In the genomic region with DNA sequence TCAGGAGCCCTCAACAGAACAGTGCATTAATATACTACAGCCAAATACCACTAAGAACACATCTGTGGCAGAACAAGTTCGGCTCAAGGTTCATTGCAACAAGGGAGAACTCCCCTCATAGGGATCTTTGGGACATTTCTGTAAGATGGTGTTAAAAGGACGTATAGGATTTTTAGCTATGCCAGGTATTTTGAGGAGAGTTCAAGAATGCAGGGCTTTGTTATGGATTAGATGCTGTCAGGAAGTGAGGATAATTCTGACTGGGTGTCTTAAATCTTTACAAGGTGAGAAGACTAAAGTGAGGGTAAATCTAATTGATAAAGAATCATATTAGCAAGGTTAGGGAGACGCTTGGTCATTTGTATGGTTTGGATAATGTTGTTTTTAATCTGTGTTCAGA, we compare ENCODE assay signal across 15 cellular contexts.
DNase-seq lines count a peak whose midpoint lies in the region; ATAC-seq and TF ChIP-seq lines count a peak whose summit lies in the region.
"Had no signal": no experiment of that assay in that cellular context is flagged by ENCODE, and none has a peak within 500 bp of the region (broad histone marks: within the 10 kb centered on the region; RNA-seq: fewer than 3 reads in every experiment).

No MANE protein-coding gene starts in this region.

- H3K27ac Mint-ChIP-seq in activated CD8-positive, alpha-beta T cell treated with anti-CD3 and anti-CD28 coated beads for 36 hours: peak overlapping the region; percentile 26
- no peak overlapping the region for H3K27ac Mint-ChIP-seq in activated CD8-positive, alpha-beta T cell treated with anti-CD3 and anti-CD28 coated beads, Interleukin-2, amount 10 ng/mL, durations not matched to agents 7 days and 5 days
- peak overlapping the region; percentile 68 for H3K27ac Mint-ChIP-seq in activated T-helper 1 cell treated with anti-CD3 and anti-CD28 coated beads, Interleukin-12 subunit alpha, Interleukin-12 subunit beta, Interleukin-2, Interleukin-4 antibody, amounts not matched to agents 30 ng/mL and 10 ng/mL and 1 ng/mL, durations not matched to agents 14 hours and 24 hours and 36 hours
- H3K27ac Mint-ChIP-seq: CD4-positive, CD25-positive, alpha-beta regulatory T cell had no signal

- H3K9me3 ChIP-seq in prostate gland: no peaks in the 10 kb centered on the region

- no peaks in the 10 kb centered on the region for H3K27me3 Mint-ChIP-seq in activated CD8-positive, alpha-beta T cell treated with anti-CD3 and anti-CD28 coated beads for 36 hours
- H3K27me3 Mint-ChIP-seq in activated CD8-positive, alpha-beta T cell treated with anti-CD3 and anti-CD28 coated beads, Interleukin-2, amount 10 ng/mL, durations not matched to agents 7 days and 5 days (ENCODE audit: low read depth): no peaks in the 10 kb centered on the region
- no peaks in the 10 kb centered on the region for H3K27me3 Mint-ChIP-seq in activated T-helper 1 cell treated with anti-CD3 and anti-CD28 coated beads, Interleukin-12 subunit alpha, Interleukin-12 subunit beta, Interleukin-2, Interleukin-4 antibody, amounts not matched to agents 30 ng/mL and 10 ng/mL and 1 ng/mL, durations not matched to agents 14 hours and 24 hours and 36 hours (ENCODE audit: insufficient read depth)

- H3K4me1 ChIP-seq in prostate gland (replicated peaks): no peaks in the 10 kb centered on the region

- no peaks in the 10 kb centered on the region for H3K9me3 Mint-ChIP-seq in activated CD8-positive, alpha-beta T cell treated with anti-CD3 and anti-CD28 coated beads for 36 hours
- peaks cover 17% of the 10 kb centered on the region for H3K9me3 Mint-ChIP-seq in activated CD8-positive, alpha-beta T cell treated with anti-CD3 and anti-CD28 coated beads, Interleukin-2, amount 10 ng/mL, durations not matched to agents 7 days and 5 days (ENCODE audit: insufficient read depth)
- peaks cover 24% of the 10 kb centered on the region for H3K9me3 Mint-ChIP-seq in activated T-helper 1 cell treated with anti-CD3 and anti-CD28 coated beads, Interleukin-12 subunit alpha, Interleukin-12 subunit beta, Interleukin-2, Interleukin-4 antibody, amounts not matched to agents 30 ng/mL and 10 ng/mL and 1 ng/mL, durations not matched to agents 14 hours and 24 hours and 36 hours
- H3K9me3 Mint-ChIP-seq: CD4-positive, CD25-positive, alpha-beta regulatory T cell had no signal

- no peak for TF ChIP-seq CTCF in activated CD8-positive, alpha-beta T cell treated with anti-CD3 and anti-CD28 coated beads for 36 hours (IDR thresholded peaks at IDR 0.05)
- TF ChIP-seq CTCF in prostate gland (IDR thresholded peaks at IDR 0.05): no peak

- CTCF ChIA-PET in activated CD8-positive, alpha-beta T cell treated with anti-CD3 and anti-CD28 coated beads for 36 hours (lab: Charles Lee): interaction anchor here (1.4 to 1.7 kb wide), 2 partner anchors 13 to 45 kb away, joined by 4 to 7 read pairs; no protein-coding TSS in a partner anchor
- CTCF ChIA-PET in activated CD8-positive, alpha-beta T cell treated with anti-CD3 and anti-CD28 coated beads, Interleukin-2, amount 10 ng/mL, durations not matched to agents 7 days and 5 days (lab: Charles Lee): interaction anchor here (0.7 to 4.0 kb wide), 2 partner anchors 13 to 43 kb away, joined by 3 to 19 read pairs; no protein-coding TSS in a partner anchor

- no peak for ATAC-seq in activated CD8-positive, alpha-beta T cell treated with anti-CD3 and anti-CD28 coated beads for 36 hours
- no peak for ATAC-seq in activated CD8-positive, alpha-beta T cell treated with anti-CD3 and anti-CD28 coated beads, Interleukin-2, amount 10 ng/mL, durations not matched to agents 7 days and 5 days
- ATAC-seq in GM19463 (IDR thresholded peaks at IDR 0.05; ENCODE audit: unreplicated experiment): no peak
- ATAC-seq in GM21390 (IDR thresholded peaks at IDR 0.05; ENCODE audit: unreplicated experiment): no peak
- ATAC-seq: GM12878 had no signal

- POLR2A ChIA-PET in activated CD8-positive, alpha-beta T cell treated with anti-CD3 and anti-CD28 coated beads for 36 hours (lab: Charles Lee): no interaction called here
- POLR2A ChIA-PET in activated CD8-positive, alpha-beta T cell treated with anti-CD3 and anti-CD28 coated beads, Interleukin-2, amount 10 ng/mL, durations not matched to agents 7 days and 5 days (lab: Charles Lee): no interaction called here

- H3K4me1 Mint-ChIP-seq in activated CD8-positive, alpha-beta T cell treated with anti-CD3 and anti-CD28 coated beads for 36 hours (ENCODE audit: low read depth): peaks cover 56% of the 10 kb centered on the region
- H3K4me1 Mint-ChIP-seq in activated CD8-positive, alpha-beta T cell treated with anti-CD3 and anti-CD28 coated beads, Interleukin-2, amount 10 ng/mL, durations not matched to agents 7 days and 5 days (ENCODE audit: low read depth): peaks cover 42% of the 10 kb centered on the region
- peaks cover 63% of the 10 kb centered on the region for H3K4me1 Mint-ChIP-seq in activated T-helper 1 cell treated with anti-CD3 and anti-CD28 coated beads, Interleukin-12 subunit alpha, Interleukin-12 subunit beta, Interleukin-2, Interleukin-4 antibody, amounts not matched to agents 30 ng/mL and 10 ng/mL and 1 ng/mL, durations not matched to agents 14 hours and 24 hours and 36 hours (ENCODE audit: low read depth)

- H3K4me3 ChIP-seq in prostate gland: no peak overlapping the region
- H3K4me3 ChIP-seq: BLaER1 treated with 17β-estradiol and CSF1 and Interleukin-3, amounts not matched to agents 10 nM and 100 nM; GM12878 had no signal

- peaks cover 17% of the 10 kb centered on the region for H3K36me3 Mint-ChIP-seq in activated CD8-positive, alpha-beta T cell treated with anti-CD3 and anti-CD28 coated beads for 36 hours (ENCODE audit: low read depth)
- H3K36me3 Mint-ChIP-seq in activated CD8-positive, alpha-beta T cell treated with anti-CD3 and anti-CD28 coated beads, Interleukin-2, amount 10 ng/mL, durations not matched to agents 7 days and 5 days (ENCODE audit: low read depth): peaks cover 24% of the 10 kb centered on the region
- peaks cover 33% of the 10 kb centered on the region for H3K36me3 Mint-ChIP-seq in activated T-helper 1 cell treated with anti-CD3 and anti-CD28 coated beads, Interleukin-12 subunit alpha, Interleukin-12 subunit beta, Interleukin-2, Interleukin-4 antibody, amounts not matched to agents 30 ng/mL and 10 ng/mL and 1 ng/mL, durations not matched to agents 14 hours and 24 hours and 36 hours (ENCODE audit: low read depth)
- H3K36me3 Mint-ChIP-seq: CD4-positive, CD25-positive, alpha-beta regulatory T cell had no signal

- no peak overlapping the region for H3K27ac ChIP-seq in prostate gland
- H3K27ac ChIP-seq: BLaER1 treated with 17β-estradiol and CSF1 and Interleukin-3, amounts not matched to agents 10 nM and 100 nM had no signal

- intact Hi-C loops in activated CD8-positive, alpha-beta T cell treated with anti-CD3 and anti-CD28 coated beads for 36 hours (cut with micrococcal nuclease): no loop called here
- intact Hi-C loops in activated T-helper 1 cell treated with anti-CD3 and anti-CD28 coated beads, Interleukin-12 subunit alpha, Interleukin-12 subunit beta, Interleukin-2, Interleukin-4 antibody, amounts not matched to agents 30 ng/mL and 10 ng/mL and 1 ng/mL, durations not matched to agents 14 hours and 24 hours and 36 hours (cut with micrococcal nuclease): no loop called here
- intact Hi-C loops in prostate gland (cut with DNase I): no loop called here

- WGBS in prostate gland: 92% methylated on average over 3 of the region's 3 CpGs

- no peaks in the 10 kb centered on the region for H3K27me3 ChIP-seq in prostate gland (replicated peaks; ENCODE audit: insufficient read depth)
- H3K27me3 ChIP-seq: BLaER1 treated with 17β-estradiol and CSF1 and Interleukin-3, amounts not matched to agents 10 nM and 100 nM had no signal

- TF ChIP-seq POLR2A in prostate gland (IDR thresholded peaks at IDR 0.05): no peak

- no peaks in the 10 kb centered on the region for H3K36me3 ChIP-seq in prostate gland
- H3K36me3 ChIP-seq: BLaER1 treated with 17β-estradiol and CSF1 and Interleukin-3, amounts not matched to agents 10 nM and 100 nM had no signal

- DNase-seq in activated CD8-positive, alpha-beta T cell treated with anti-CD3 and anti-CD28 coated beads for 36 hours: no peak
- no peak for DNase-seq in activated CD8-positive, alpha-beta T cell treated with anti-CD3 and anti-CD28 coated beads, Interleukin-2, amount 10 ng/mL, durations not matched to agents 7 days and 5 days
- no peak for DNase-seq in activated T-helper 1 cell treated with anti-CD3 and anti-CD28 coated beads, Interleukin-12 subunit alpha, Interleukin-12 subunit beta, Interleukin-2, Interleukin-4 antibody, amounts not matched to agents 30 ng/mL and 10 ng/mL and 1 ng/mL, durations not matched to agents 14 hours and 24 hours and 36 hours (ENCODE audit: low spot score)
- DNase-seq in iPS DF 4.7 (ENCODE audit: extremely low read depth, low spot score): peak; percentile 44
- DNase-seq in prostate gland (ENCODE audit: low spot score): no peak
- no peak for DNase-seq in NCI-H446 treated with DMSO at 0.1 percent for 48 hours (lab: John Stamatoyannopoulos, UW)
- DNase-seq: ACHN; Calu3; CD4-positive, CD25-positive, alpha-beta regulatory T cell; DMS 273 treated with DMSO at 0.1 percent for 48 hours; IMR-90 had no signal

- H3K4me3 Mint-ChIP-seq in activated CD8-positive, alpha-beta T cell treated with anti-CD3 and anti-CD28 coated beads for 36 hours: no peak overlapping the region
- no peak overlapping the region for H3K4me3 Mint-ChIP-seq in activated CD8-positive, alpha-beta T cell treated with anti-CD3 and anti-CD28 coated beads, Interleukin-2, amount 10 ng/mL, durations not matched to agents 7 days and 5 days
- H3K4me3 Mint-ChIP-seq in activated T-helper 1 cell treated with anti-CD3 and anti-CD28 coated beads, Interleukin-12 subunit alpha, Interleukin-12 subunit beta, Interleukin-2, Interleukin-4 antibody, amounts not matched to agents 30 ng/mL and 10 ng/mL and 1 ng/mL, durations not matched to agents 14 hours and 24 hours and 36 hours: no peak overlapping the region
- H3K4me3 Mint-ChIP-seq: CD4-positive, CD25-positive, alpha-beta regulatory T cell had no signal
